Comparison of ENCODE assay signal across 1 cellular context in the genomic region with DNA sequence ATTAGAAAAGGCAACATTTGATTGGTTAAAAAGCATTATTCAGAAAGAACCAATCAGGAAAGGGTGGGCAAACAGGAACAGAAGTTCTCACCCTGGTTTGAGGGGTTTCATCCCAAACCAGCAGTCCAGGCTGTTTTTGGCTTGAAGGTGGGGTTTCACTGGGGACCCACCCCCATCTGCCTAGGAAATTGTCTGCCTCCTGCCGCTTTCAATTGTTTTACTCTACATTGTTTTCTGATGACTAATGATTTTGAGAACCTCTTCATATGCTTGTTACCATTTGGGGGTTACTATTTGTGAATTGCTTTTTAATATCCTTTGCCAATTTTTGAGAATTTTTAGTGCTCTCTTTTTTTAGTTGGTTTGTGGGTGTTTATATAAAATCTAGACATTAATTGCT.
TF ChIP-seq lines count a peak whose summit lies in the region.

No MANE protein-coding gene starts in this region.

TF ChIP-seq in GM23338, 12 proteins besides CTCF, POLR2A, EP300 and RAD21 (continued from another document):
- TF ChIP-seq, protein P1, sequence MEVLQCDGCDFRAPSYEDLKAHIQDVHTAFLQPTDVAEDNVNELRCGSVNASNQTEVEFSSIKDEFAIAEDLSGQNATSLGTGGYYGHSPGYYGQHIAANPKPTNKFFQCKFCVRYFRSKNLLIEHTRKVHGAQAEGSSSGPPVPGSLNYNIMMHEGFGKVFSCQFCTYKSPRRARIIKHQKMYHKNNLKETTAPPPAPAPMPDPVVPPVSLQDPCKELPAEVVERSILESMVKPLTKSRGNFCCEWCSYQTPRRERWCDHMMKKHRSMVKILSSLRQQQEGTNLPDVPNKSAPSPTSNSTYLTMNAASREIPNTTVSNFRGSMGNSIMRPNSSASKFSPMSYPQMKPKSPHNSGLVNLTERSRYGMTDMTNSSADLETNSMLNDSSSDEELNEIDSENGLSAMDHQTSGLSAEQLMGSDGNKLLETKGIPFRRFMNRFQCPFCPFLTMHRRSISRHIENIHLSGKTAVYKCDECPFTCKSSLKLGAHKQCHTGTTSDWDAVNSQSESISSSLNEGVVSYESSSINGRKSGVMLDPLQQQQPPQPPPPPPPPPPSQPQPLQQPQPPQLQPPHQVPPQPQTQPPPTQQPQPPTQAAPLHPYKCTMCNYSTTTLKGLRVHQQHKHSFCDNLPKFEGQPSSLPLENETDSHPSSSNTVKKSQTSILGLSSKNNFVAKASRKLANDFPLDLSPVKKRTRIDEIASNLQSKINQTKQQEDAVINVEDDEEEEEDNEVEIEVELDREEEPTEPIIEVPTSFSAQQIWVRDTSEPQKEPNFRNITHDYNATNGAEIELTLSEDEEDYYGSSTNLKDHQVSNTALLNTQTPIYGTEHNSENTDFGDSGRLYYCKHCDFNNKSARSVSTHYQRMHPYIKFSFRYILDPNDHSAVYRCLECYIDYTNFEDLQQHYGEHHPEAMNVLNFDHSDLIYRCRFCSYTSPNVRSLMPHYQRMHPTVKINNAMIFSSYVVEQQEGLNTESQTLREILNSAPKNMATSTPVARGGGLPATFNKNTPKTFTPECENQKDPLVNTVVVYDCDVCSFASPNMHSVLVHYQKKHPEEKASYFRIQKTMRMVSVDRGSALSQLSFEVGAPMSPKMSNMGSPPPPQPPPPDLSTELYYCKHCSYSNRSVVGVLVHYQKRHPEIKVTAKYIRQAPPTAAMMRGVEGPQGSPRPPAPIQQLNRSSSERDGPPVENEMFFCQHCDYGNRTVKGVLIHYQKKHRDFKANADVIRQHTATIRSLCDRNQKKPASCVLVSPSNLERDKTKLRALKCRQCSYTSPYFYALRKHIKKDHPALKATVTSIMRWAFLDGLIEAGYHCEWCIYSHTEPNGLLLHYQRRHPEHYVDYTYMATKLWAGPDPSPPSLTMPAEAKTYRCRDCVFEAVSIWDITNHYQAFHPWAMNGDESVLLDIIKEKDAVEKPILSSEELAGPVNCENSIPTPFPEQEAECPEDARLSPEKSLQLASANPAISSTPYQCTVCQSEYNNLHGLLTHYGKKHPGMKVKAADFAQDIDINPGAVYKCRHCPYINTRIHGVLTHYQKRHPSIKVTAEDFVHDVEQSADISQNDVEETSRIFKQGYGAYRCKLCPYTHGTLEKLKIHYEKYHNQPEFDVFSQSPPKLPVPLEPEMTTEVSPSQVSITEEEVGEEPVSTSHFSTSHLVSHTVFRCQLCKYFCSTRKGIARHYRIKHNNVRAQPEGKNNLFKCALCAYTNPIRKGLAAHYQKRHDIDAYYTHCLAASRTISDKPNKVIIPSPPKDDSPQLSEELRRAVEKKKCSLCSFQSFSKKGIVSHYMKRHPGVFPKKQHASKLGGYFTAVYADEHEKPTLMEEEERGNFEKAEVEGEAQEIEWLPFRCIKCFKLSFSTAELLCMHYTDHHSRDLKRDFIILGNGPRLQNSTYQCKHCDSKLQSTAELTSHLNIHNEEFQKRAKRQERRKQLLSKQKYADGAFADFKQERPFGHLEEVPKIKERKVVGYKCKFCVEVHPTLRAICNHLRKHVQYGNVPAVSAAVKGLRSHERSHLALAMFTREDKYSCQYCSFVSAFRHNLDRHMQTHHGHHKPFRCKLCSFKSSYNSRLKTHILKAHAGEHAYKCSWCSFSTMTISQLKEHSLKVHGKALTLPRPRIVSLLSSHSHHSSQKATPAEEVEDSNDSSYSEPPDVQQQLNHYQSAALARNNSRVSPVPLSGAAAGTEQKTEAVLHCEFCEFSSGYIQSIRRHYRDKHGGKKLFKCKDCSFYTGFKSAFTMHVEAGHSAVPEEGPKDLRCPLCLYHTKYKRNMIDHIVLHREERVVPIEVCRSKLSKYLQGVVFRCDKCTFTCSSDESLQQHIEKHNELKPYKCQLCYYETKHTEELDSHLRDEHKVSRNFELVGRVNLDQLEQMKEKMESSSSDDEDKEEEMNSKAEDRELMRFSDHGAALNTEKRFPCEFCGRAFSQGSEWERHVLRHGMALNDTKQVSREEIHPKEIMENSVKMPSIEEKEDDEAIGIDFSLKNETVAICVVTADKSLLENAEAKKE (CRISPR knock-in tag; IDR thresholded peaks at IDR 0.05) = no peak
- TF ChIP-seq, protein P2, sequence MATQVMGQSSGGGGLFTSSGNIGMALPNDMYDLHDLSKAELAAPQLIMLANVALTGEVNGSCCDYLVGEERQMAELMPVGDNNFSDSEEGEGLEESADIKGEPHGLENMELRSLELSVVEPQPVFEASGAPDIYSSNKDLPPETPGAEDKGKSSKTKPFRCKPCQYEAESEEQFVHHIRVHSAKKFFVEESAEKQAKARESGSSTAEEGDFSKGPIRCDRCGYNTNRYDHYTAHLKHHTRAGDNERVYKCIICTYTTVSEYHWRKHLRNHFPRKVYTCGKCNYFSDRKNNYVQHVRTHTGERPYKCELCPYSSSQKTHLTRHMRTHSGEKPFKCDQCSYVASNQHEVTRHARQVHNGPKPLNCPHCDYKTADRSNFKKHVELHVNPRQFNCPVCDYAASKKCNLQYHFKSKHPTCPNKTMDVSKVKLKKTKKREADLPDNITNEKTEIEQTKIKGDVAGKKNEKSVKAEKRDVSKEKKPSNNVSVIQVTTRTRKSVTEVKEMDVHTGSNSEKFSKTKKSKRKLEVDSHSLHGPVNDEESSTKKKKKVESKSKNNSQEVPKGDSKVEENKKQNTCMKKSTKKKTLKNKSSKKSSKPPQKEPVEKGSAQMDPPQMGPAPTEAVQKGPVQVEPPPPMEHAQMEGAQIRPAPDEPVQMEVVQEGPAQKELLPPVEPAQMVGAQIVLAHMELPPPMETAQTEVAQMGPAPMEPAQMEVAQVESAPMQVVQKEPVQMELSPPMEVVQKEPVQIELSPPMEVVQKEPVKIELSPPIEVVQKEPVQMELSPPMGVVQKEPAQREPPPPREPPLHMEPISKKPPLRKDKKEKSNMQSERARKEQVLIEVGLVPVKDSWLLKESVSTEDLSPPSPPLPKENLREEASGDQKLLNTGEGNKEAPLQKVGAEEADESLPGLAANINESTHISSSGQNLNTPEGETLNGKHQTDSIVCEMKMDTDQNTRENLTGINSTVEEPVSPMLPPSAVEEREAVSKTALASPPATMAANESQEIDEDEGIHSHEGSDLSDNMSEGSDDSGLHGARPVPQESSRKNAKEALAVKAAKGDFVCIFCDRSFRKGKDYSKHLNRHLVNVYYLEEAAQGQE (IDR thresholded peaks at IDR 0.05; ENCODE audit: unreplicated experiment) = no peak
- TF ChIP-seq EZH2 (IDR thresholded peaks at IDR 0.05; ENCODE audit: low read depth, unreplicated experiment) (no peak), CREB1 (CRISPR knock-in tag; IDR thresholded peaks at IDR 0.05; ENCODE audit: low read depth) (no peak), NANOG (IDR thresholded peaks at IDR 0.05; ENCODE audit: borderline replicate concordance) (no peak), ZNF114 (CRISPR knock-in tag; IDR thresholded peaks at IDR 0.05) (no peak), STAT1 (IDR thresholded peaks at IDR 0.05; ENCODE audit: unreplicated experiment) (no peak)
- TF ChIP-seq, protein P3, sequence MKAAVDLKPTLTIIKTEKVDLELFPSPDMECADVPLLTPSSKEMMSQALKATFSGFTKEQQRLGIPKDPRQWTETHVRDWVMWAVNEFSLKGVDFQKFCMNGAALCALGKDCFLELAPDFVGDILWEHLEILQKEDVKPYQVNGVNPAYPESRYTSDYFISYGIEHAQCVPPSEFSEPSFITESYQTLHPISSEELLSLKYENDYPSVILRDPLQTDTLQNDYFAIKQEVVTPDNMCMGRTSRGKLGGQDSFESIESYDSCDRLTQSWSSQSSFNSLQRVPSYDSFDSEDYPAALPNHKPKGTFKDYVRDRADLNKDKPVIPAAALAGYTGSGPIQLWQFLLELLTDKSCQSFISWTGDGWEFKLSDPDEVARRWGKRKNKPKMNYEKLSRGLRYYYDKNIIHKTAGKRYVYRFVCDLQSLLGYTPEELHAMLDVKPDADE (IDR thresholded peaks at IDR 0.05) = no peak
TF ChIP-seq in GM23338: peak in this region for 0.
